In genomic region chr14:77037338-77037782, GRCh38 we compare ENCODE assay signal across 8 cellular contexts. TPM values are rescaled to one million over a fixed set of nuclear protein-coding genes. Genes with fewer than 3 reads are reported as not detected.
A peak's percentile ranks its signal among the peaks of the same experiment; 100 is the strongest.
DNase-seq lines count a peak whose midpoint lies in the region; ATAC-seq and TF ChIP-seq lines count a peak whose summit lies in the region.
"Had no signal": no experiment of that assay in that cellular context is flagged by ENCODE, and none has a peak within 500 bp of the region (broad histone marks: within the 10 kb centered on the region; RNA-seq: fewer than 3 reads in every experiment).

No MANE protein-coding gene starts in this region.

- H3K27ac ChIP-seq in HUES64 (ENCODE audit: low read depth, low read length) (no peak overlapping the region), OCI-LY1 (ENCODE audit: low read depth, low read length, poor library complexity, severe bottlenecking) (peak overlapping the region; percentile 97), epithelial cell of prostate (peak overlapping the region; percentile 3), smooth muscle cell (ENCODE audit: low read depth) (peak overlapping the region; percentile 99)

- H3K4me2 ChIP-seq in OCI-LY1 (ENCODE audit: low read length) = peak overlapping the region; percentile 19; the same call in 1 of the 2 replicates
- peak overlapping the region; percentile 81 for H3K4me2 ChIP-seq in smooth muscle cell

- H3F3A ChIP-seq in OCI-LY1 (ENCODE audit: insufficient read depth, low read length) = peaks cover 13% of the 10 kb centered on the region; the same call in 1 of the 2 replicates
- H3F3A ChIP-seq in smooth muscle cell (ENCODE audit: low read depth) = peaks cover 29% of the 10 kb centered on the region

- H4K20me1 ChIP-seq in OCI-LY1 (ENCODE audit: insufficient read depth, low read length) (no peaks in the 10 kb centered on the region), smooth muscle cell (ENCODE audit: low read depth) (no peaks in the 10 kb centered on the region)

- H3K9me3 ChIP-seq in HUES64 (ENCODE audit: insufficient read depth, low read depth, low read length) (no peaks in the 10 kb centered on the region), OCI-LY1 (ENCODE audit: low read length) (no peaks in the 10 kb centered on the region), smooth muscle cell (replicated peaks; ENCODE audit: low read depth) (no peaks in the 10 kb centered on the region)

- H3K36me3 ChIP-seq in HUES64 (ENCODE audit: insufficient read depth, low read length) (no peaks in the 10 kb centered on the region), OCI-LY1 (ENCODE audit: insufficient read depth, low read length) (no peaks in the 10 kb centered on the region), smooth muscle cell (ENCODE audit: low read depth) (no peaks in the 10 kb centered on the region)

- ATAC-seq in HG02571 (IDR thresholded peaks at IDR 0.05; ENCODE audit: unreplicated experiment) (no peak), HG03280 (IDR thresholded peaks at IDR 0.05; ENCODE audit: unreplicated experiment) (no peak)
- ATAC-seq: sciatic nerve had no signal

- H2AFZ ChIP-seq in OCI-LY1 (ENCODE audit: low read length) (no peak overlapping the region), smooth muscle cell (ENCODE audit: low read depth) (no peak overlapping the region)

- H3K9me2 ChIP-seq in OCI-LY1 (ENCODE audit: low read depth, low read length) = no peaks in the 10 kb centered on the region

- H3K9ac ChIP-seq in HUES64 (ENCODE audit: low read depth, low read length) (0 out of 2 replicates have a peak overlapping the region, but pooled peaks have one; percentile 16), OCI-LY1 (ENCODE audit: low read length) (peak overlapping the region; percentile 25; the same call in 1 of the 2 replicates), smooth muscle cell (ENCODE audit: low read depth) (peak overlapping the region; percentile 87)

- no peak for TF ChIP-seq CTCF in OCI-LY1 (IDR thresholded peaks at IDR 0.05; ENCODE audit: low read length)
- no peak for TF ChIP-seq CTCF in smooth muscle cell (IDR thresholded peaks at IDR 0.05; ENCODE audit: borderline replicate concordance, insufficient read depth, poor library complexity, severe bottlenecking)

- H3K4me3 ChIP-seq in HUES64 (ENCODE audit: low read length) (peak overlapping the region; percentile 30; the same call in 1 of the 2 replicates), OCI-LY1 (ENCODE audit: low read depth, low read length, poor library complexity, severe bottlenecking) (no peak overlapping the region), smooth muscle cell (no peak overlapping the region)

- H3K79me2 ChIP-seq in OCI-LY1 (ENCODE audit: insufficient read depth, low read length) (no peaks in the 10 kb centered on the region), smooth muscle cell (ENCODE audit: low read depth) (peaks cover 4% of the 10 kb centered on the region)

- DNase-seq in epithelial cell of prostate (ENCODE audit: low read depth, low spot score) (no peak), smooth muscle cell (lab: John Stamatoyannopoulos, UW; ENCODE audit: unreplicated experiment) (no peak)
- DNase-seq in effector CD4-positive, alpha-beta T cell = no peak

- 62% methylated on average over 10 of the region's 10 CpGs for WGBS in HUES64
- 63% methylated on average over 10 of the region's 10 CpGs for WGBS in smooth muscle cell (ENCODE audit: low lambda C conversion rate)

- H3K4me1 ChIP-seq in HUES64 (ENCODE audit: insufficient read depth, low read length) (peaks cover 64% of the 10 kb centered on the region), OCI-LY1 (ENCODE audit: insufficient read depth, low read length, severe bottlenecking) (peaks cover 86% of the 10 kb centered on the region), smooth muscle cell (ENCODE audit: low read depth) (peaks cover 65% of the 10 kb centered on the region)

- H3K27me3 ChIP-seq in HUES64 (ENCODE audit: insufficient read depth, low read length) (peaks cover 15% of the 10 kb centered on the region; the same call in 1 of the 2 replicates), OCI-LY1 (ENCODE audit: insufficient read depth, low read length) (no peaks in the 10 kb centered on the region), smooth muscle cell (ENCODE audit: low read depth) (no peaks in the 10 kb centered on the region)

RNA-seq across cellular contexts. Expression of gene IRF2BPL, which starts 8.9 kb away (rescaled TPM):
- 46.8 TPM for polyA plus RNA-seq in HUES64 (2013, experiment 1 of 2)
- polyA plus RNA-seq in HUES64 (2013, experiment 2 of 2) = 53.2 TPM
- 33.2 and 33.9 TPM in 2 replicates for total RNA-seq in smooth muscle cell
- polyA plus RNA-seq in smooth muscle cell = 58.0 and 66.3 TPM in 2 replicates

Comparison
In these comparisons a context has a peak if more than half of its experiments do, and no peak if none do; other contexts are left out.
1. H3K9ac ChIP-seq: peak in every context shown above with its lines; median percentile 87 in smooth muscle cell; 25 in OCI-LY1; 16 in HUES64.